Comparison of ENCODE assay signal across 12 cellular contexts in genomic region chr13:47215741-47216140, GRCh38.
DNase-seq lines count a peak whose midpoint lies in the region; ATAC-seq and TF ChIP-seq lines count a peak whose summit lies in the region.
"Had no signal": no experiment of that assay in that cellular context is flagged by ENCODE, and none has a peak within 500 bp of the region (broad histone marks: within the 10 kb centered on the region; RNA-seq: fewer than 3 reads in every experiment).

No MANE protein-coding gene starts in this region.

- intact Hi-C loops in A673 (cut with micrococcal nuclease; ENCODE audit: unreplicated experiment), result no loop called here
- intact Hi-C loops in CD4-positive, alpha-beta T cell (cut with DNase I, micrococcal nuclease), result no loop called here
- intact Hi-C loops in vagina (cut with DNase I), result no loop called here

- CTCF ChIA-PET in A673 (lab: Charles Lee), result no interaction called here
- CTCF ChIA-PET in WTC11 (lab: Charles Lee), result no interaction called here
- CTCF ChIA-PET in CD4-positive, alpha-beta T cell (lab: Charles Lee), result no interaction called here

- no peaks in the 10 kb centered on the region for H3K36me3 Mint-ChIP-seq in WTC11
- no peaks in the 10 kb centered on the region for H3K36me3 Mint-ChIP-seq in CD4-positive, alpha-beta T cell (ENCODE audit: low read depth)

- H3K9me3 ChIP-seq in A673 (ENCODE audit: low read depth, low read length, poor library complexity, severe bottlenecking) (no peaks in the 10 kb centered on the region), vagina (no peaks in the 10 kb centered on the region)
- no peaks in the 10 kb centered on the region for H3K9me3 ChIP-seq in CD4-positive, alpha-beta T cell (ENCODE audit: control insufficient read depth, low read length)
- H3K9me3 ChIP-seq: adrenal gland, right lobe of liver had no signal

- H3K36me3 ChIP-seq in A673 (ENCODE audit: insufficient read depth, low read length, poor library complexity, severe bottlenecking), result no peaks in the 10 kb centered on the region
- H3K36me3 ChIP-seq in vagina, result no peaks in the 10 kb centered on the region
- H3K36me3 ChIP-seq: adrenal gland, right lobe of liver had no signal

- ATAC-seq in WTC11, result peak; percentile 60
- no peak for ATAC-seq in CD4-positive, alpha-beta T cell (ENCODE audit: poor library complexity)

- no peaks in the 10 kb centered on the region for H3K27me3 Mint-ChIP-seq in WTC11 (ENCODE audit: low read depth)
- peaks cover 3% of the 10 kb centered on the region for H3K27me3 Mint-ChIP-seq in CD4-positive, alpha-beta T cell

- POLR2A ChIA-PET in A673 (lab: Charles Lee; ENCODE audit: low non-redundant PET), result no interaction called here
- POLR2A ChIA-PET in WTC11 (lab: Charles Lee), result no interaction called here
- POLR2A ChIA-PET in CD4-positive, alpha-beta T cell (lab: Charles Lee), result no interaction called here

- H3K9me3 Mint-ChIP-seq in WTC11, result peaks cover 2% of the 10 kb centered on the region
- no peaks in the 10 kb centered on the region for H3K9me3 Mint-ChIP-seq in CD4-positive, alpha-beta T cell

- H3K4me3 ChIP-seq in A673 (ENCODE audit: low read depth, low read length, poor library complexity, severe bottlenecking) (no peak overlapping the region), HFF-Myc (replicated peaks; ENCODE audit: low read depth, low read length) (no peak overlapping the region), vagina (no peak overlapping the region)
- H3K4me3 ChIP-seq: adrenal gland, right lobe of liver had no signal

- H3K4me1 Mint-ChIP-seq in WTC11, result peaks cover 24% of the 10 kb centered on the region
- H3K4me1 Mint-ChIP-seq in CD4-positive, alpha-beta T cell (ENCODE audit: low read depth), result no peaks in the 10 kb centered on the region

- H3K27ac ChIP-seq in A673 (ENCODE audit: low read depth, low read length, poor library complexity, severe bottlenecking) (no peak overlapping the region), vagina (no peak overlapping the region)
- H3K27ac ChIP-seq in CD4-positive, alpha-beta T cell (ENCODE audit: low read depth, low read length), result no peak overlapping the region
- H3K27ac ChIP-seq: adrenal gland, right lobe of liver had no signal

- no TSS peak for BruUV-seq in A673 (replicated peaks; lab: Mats Ljungman, UMichigan)

- DNase-seq in A673 (ENCODE audit: low spot score), result peak; percentile 38
- peak; percentile 86 for DNase-seq in HFF-Myc (ENCODE audit: extremely low read depth, low read depth)
- DNase-seq in WTC11 (ENCODE audit: low spot score), result no peak
- DNase-seq in foreskin melanocyte, result peak; percentile 95
- no peak for DNase-seq in CD4-positive, alpha-beta T cell
- no peak for DNase-seq in DMS53 treated with DMSO at 0.1 percent for 48 hours (lab: John Stamatoyannopoulos, UW; ENCODE audit: unreplicated experiment)
- no peak for DNase-seq in NCI-H774 (lab: John Stamatoyannopoulos, UW)
- DNase-seq in vagina (ENCODE audit: extremely low spot score in 2 of 2), result no peak
- DNase-seq: adrenal gland, AML-193, MV-4-11, right lobe of liver had no signal

- H3K27me3 ChIP-seq in A673 (replicated peaks; ENCODE audit: insufficient read depth, low read depth, low read length, poor library complexity) (no peaks in the 10 kb centered on the region), vagina (no peaks in the 10 kb centered on the region)
- no peaks in the 10 kb centered on the region for H3K27me3 ChIP-seq in CD4-positive, alpha-beta T cell (ENCODE audit: control insufficient read depth, insufficient read depth, low read length)
- H3K27me3 ChIP-seq: adrenal gland, right lobe of liver had no signal

- H3K27ac Mint-ChIP-seq in WTC11, result no peak overlapping the region
- H3K27ac Mint-ChIP-seq in CD4-positive, alpha-beta T cell, result no peak overlapping the region

- H3K4me1 ChIP-seq in A673 (ENCODE audit: insufficient read depth, low read length, poor library complexity, severe bottlenecking) (no peaks in the 10 kb centered on the region), vagina (no peaks in the 10 kb centered on the region)
- H3K4me1 ChIP-seq: adrenal gland, right lobe of liver had no signal

- TF ChIP-seq CTCF in A673 (conservative IDR thresholded peaks at IDR 0.05; ENCODE audit: low read depth, low read length), result no peak
- no peak for TF ChIP-seq CTCF in HFF-Myc (IDR thresholded peaks at IDR 0.05; ENCODE audit: low read depth, low read length, missing control alignments)
- TF ChIP-seq CTCF in WTC11 (IDR thresholded peaks at IDR 0.05), result no peak
- TF ChIP-seq CTCF in CD4-positive, alpha-beta T cell (IDR thresholded peaks at IDR 0.05), result no peak
- TF ChIP-seq CTCF in vagina (IDR thresholded peaks at IDR 0.05), result no peak

- TF ChIP-seq POLR2A in vagina (IDR thresholded peaks at IDR 0.05), result no peak

- no peak overlapping the region for H3K4me3 Mint-ChIP-seq in WTC11
- no peak overlapping the region for H3K4me3 Mint-ChIP-seq in CD4-positive, alpha-beta T cell

TF ChIP-seq in WTC11, 78 proteins besides CTCF, POLR2A, EP300 and RAD21:
- TF ChIP-seq E2F4 (CRISPR knock-in tag; IDR thresholded peaks at IDR 0.05; ENCODE audit: borderline replicate concordance, low read depth) (no peak), RORB (CRISPR knock-in tag; IDR thresholded peaks at IDR 0.05) (no peak), TCF7 (CRISPR knock-in tag; IDR thresholded peaks at IDR 0.05; ENCODE audit: low read depth) (no peak), CDX4 (CRISPR knock-in tag; IDR thresholded peaks at IDR 0.05; ENCODE audit: borderline replicate concordance) (no peak), NR3C1 (CRISPR knock-in tag; conservative IDR thresholded peaks at IDR 0.05; ENCODE audit: low read depth) (no peak), ZNF396 (CRISPR knock-in tag; IDR thresholded peaks at IDR 0.05; ENCODE audit: borderline replicate concordance) (no peak), USF1 (CRISPR knock-in tag; IDR thresholded peaks at IDR 0.05) (no peak), MYBL2 (CRISPR knock-in tag; IDR thresholded peaks at IDR 0.05) (no peak), PREB (CRISPR knock-in tag; IDR thresholded peaks at IDR 0.05; ENCODE audit: borderline replicate concordance) (no peak), E2F5 (CRISPR knock-in tag; IDR thresholded peaks at IDR 0.05) (no peak), MLX (CRISPR knock-in tag; IDR thresholded peaks at IDR 0.05) (no peak), ZMAT4 (CRISPR knock-in tag; IDR thresholded peaks at IDR 0.05) (no peak)

Comparison
In these comparisons a context has a peak if more than half of its experiments do, and no peak if none do; other contexts are left out.
1. DNase-seq: peak in A673 (single experiment), HFF-Myc (single experiment) and foreskin melanocyte (single experiment); none in WTC11 (single experiment), CD4-positive, alpha-beta T cell (0 of 10), DMS53 treated with DMSO at 0.1 percent for 48 hours (single experiment), NCI-H774 (single experiment) and vagina (0 of 2).